ENCODE assay signal across 10 cellular contexts in the genomic region with DNA sequence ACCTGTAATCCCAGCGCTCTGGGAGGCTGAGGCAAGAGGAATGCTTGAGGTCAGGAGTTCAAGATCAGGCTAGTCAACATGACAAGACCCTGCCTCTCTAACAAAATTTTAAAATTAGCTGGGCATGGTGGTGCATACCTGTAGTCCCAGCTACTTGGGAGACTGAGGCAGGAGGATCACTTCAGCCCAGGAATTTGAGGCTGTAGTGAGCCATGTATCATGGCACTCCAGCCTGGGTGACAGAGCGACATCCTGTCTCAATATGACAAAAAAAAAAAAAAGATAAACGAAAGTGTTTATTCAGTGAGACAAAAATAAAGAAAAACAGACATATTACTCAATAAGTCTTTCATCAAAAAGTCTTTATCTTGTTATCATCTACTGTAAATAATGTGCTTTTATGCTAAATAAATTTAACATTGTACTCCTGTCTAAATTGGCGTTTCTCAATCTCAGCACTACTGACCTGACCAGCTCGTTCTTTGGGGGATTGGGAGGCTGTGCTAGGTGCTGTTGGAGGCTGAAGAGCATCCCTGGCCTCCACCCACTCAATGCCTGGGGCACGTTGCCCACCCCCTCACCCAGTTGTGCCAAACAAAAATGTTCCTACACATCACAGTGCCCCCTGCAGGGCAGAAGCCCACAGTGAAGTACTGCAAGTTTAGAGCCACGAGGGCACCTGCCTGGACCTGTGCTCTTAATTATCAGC. TPM values are rescaled to one million over a fixed set of nuclear protein-coding genes. Genes with fewer than 3 reads are reported as not detected.
DNase-seq lines count a peak whose midpoint lies in the region; ATAC-seq and TF ChIP-seq lines count a peak whose summit lies in the region.
"Had no signal": no experiment of that assay in that cellular context is flagged by ENCODE, and none has a peak within 500 bp of the region (broad histone marks: within the 10 kb centered on the region; RNA-seq: fewer than 3 reads in every experiment).

No MANE protein-coding gene starts in this region.

- peak; percentile 17 for DNase-seq in activated naive CD8-positive, alpha-beta T cell treated with anti-CD3 and anti-CD28 coated beads, Interleukin-2, amount 50 U/mL, for 24 hours
- no peak for DNase-seq in activated naive CD8-positive, alpha-beta T cell treated with anti-CD3 and anti-CD28 coated beads for 36 hours
- peak; percentile 10 for DNase-seq in NCI-H1436 (lab: John Stamatoyannopoulos, UW)
- no peak for DNase-seq in dorsolateral prefrontal cortex
- DNase-seq in stimulated activated naive CD8-positive, alpha-beta T cell treated with anti-CD3 and anti-CD28 coated beads, Interleukin-15, Interleukin-2, amounts not matched to agents 100 U/mL and 50 U/mL, for 24 hours, result peak; percentile 21
- DNase-seq in naive thymus-derived CD8-positive, alpha-beta T cell, result no peak
- DNase-seq in SIG-M5 treated with dmso at 0.1 percent for 504 hours (lab: John Stamatoyannopoulos, UW; ENCODE audit: unreplicated experiment), result no peak
- DNase-seq: ovary, trophoblast cell had no signal

- H3K4me3 ChIP-seq in dorsolateral prefrontal cortex, result no peak overlapping the region
- H3K4me3 ChIP-seq: ovary had no signal

- H3K9me3 Mint-ChIP-seq in activated naive CD8-positive, alpha-beta T cell treated with anti-CD3 and anti-CD28 coated beads, Interleukin-2, amount 50 U/mL, for 24 hours, result no peaks in the 10 kb centered on the region
- peaks cover 3% of the 10 kb centered on the region for H3K9me3 Mint-ChIP-seq in activated naive CD8-positive, alpha-beta T cell treated with anti-CD3 and anti-CD28 coated beads for 36 hours
- H3K9me3 Mint-ChIP-seq in naive thymus-derived CD8-positive, alpha-beta T cell, result peaks cover 0 to 7% (median 0%) of the 10 kb centered on the region in 9 donors

- H3K4me3 Mint-ChIP-seq in activated naive CD8-positive, alpha-beta T cell treated with anti-CD3 and anti-CD28 coated beads, Interleukin-2, amount 50 U/mL, for 24 hours, result no peak overlapping the region
- no peak overlapping the region for H3K4me3 Mint-ChIP-seq in activated naive CD8-positive, alpha-beta T cell treated with anti-CD3 and anti-CD28 coated beads for 36 hours
- no peak overlapping the region for H3K4me3 Mint-ChIP-seq in naive thymus-derived CD8-positive, alpha-beta T cell

- POLR2A ChIA-PET in naive thymus-derived CD8-positive, alpha-beta T cell (lab: Charles Lee), result no interaction called here

- H3K27me3 ChIP-seq in dorsolateral prefrontal cortex, result no peaks in the 10 kb centered on the region
- H3K27me3 ChIP-seq: ovary had no signal

- intact Hi-C loops in dorsolateral prefrontal cortex (cut with DNase I), result no loop called here

- peaks cover 70% of the 10 kb centered on the region for H3K36me3 Mint-ChIP-seq in activated naive CD8-positive, alpha-beta T cell treated with anti-CD3 and anti-CD28 coated beads, Interleukin-2, amount 50 U/mL, for 24 hours (ENCODE audit: low read depth)
- peaks cover 47% of the 10 kb centered on the region for H3K36me3 Mint-ChIP-seq in activated naive CD8-positive, alpha-beta T cell treated with anti-CD3 and anti-CD28 coated beads for 36 hours
- peaks cover 0 to 44% (median 8%) of the 10 kb centered on the region in 3 donors for H3K36me3 Mint-ChIP-seq in naive thymus-derived CD8-positive, alpha-beta T cell

- H3K27ac Mint-ChIP-seq in activated naive CD8-positive, alpha-beta T cell treated with anti-CD3 and anti-CD28 coated beads, Interleukin-2, amount 50 U/mL, for 24 hours, result no peak overlapping the region
- no peak overlapping the region for H3K27ac Mint-ChIP-seq in activated naive CD8-positive, alpha-beta T cell treated with anti-CD3 and anti-CD28 coated beads for 36 hours
- H3K27ac Mint-ChIP-seq in naive thymus-derived CD8-positive, alpha-beta T cell, result no peak overlapping the region

- no peaks in the 10 kb centered on the region for H3K27me3 Mint-ChIP-seq in activated naive CD8-positive, alpha-beta T cell treated with anti-CD3 and anti-CD28 coated beads, Interleukin-2, amount 50 U/mL, for 24 hours
- H3K27me3 Mint-ChIP-seq in activated naive CD8-positive, alpha-beta T cell treated with anti-CD3 and anti-CD28 coated beads for 36 hours, result no peaks in the 10 kb centered on the region
- no peaks in the 10 kb centered on the region for H3K27me3 Mint-ChIP-seq in naive thymus-derived CD8-positive, alpha-beta T cell

- H3K27ac ChIP-seq in dorsolateral prefrontal cortex, result no peak overlapping the region
- H3K27ac ChIP-seq: ovary had no signal

- no peak for ATAC-seq in activated naive CD8-positive, alpha-beta T cell treated with anti-CD3 and anti-CD28 coated beads, Interleukin-2, amount 50 U/mL, for 24 hours
- no peak for ATAC-seq in stimulated activated naive CD8-positive, alpha-beta T cell treated with anti-CD3 and anti-CD28 coated beads, Interleukin-15, Interleukin-2, amounts not matched to agents 100 U/mL and 50 U/mL, for 24 hours
- no peak for ATAC-seq in HG03432 (IDR thresholded peaks at IDR 0.05; ENCODE audit: unreplicated experiment)
- ATAC-seq in naive thymus-derived CD8-positive, alpha-beta T cell, result no peak

- peak in 49 of 56 donors; percentile 9 to 52 (median 39) for TF ChIP-seq CTCF in dorsolateral prefrontal cortex (IDR thresholded peaks at IDR 0.05 in 54 of 56, conservative IDR thresholded peaks at IDR 0.05 in 2 of 56; ENCODE audit: low read depth in 1 of 56, partially characterized antibody in 56 of 56)

- H3K4me1 Mint-ChIP-seq in activated naive CD8-positive, alpha-beta T cell treated with anti-CD3 and anti-CD28 coated beads, Interleukin-2, amount 50 U/mL, for 24 hours, result no peaks in the 10 kb centered on the region
- H3K4me1 Mint-ChIP-seq in activated naive CD8-positive, alpha-beta T cell treated with anti-CD3 and anti-CD28 coated beads for 36 hours, result no peaks in the 10 kb centered on the region
- no peaks in the 10 kb centered on the region for H3K4me1 Mint-ChIP-seq in naive thymus-derived CD8-positive, alpha-beta T cell

RNA-seq across cellular contexts. Expression of gene NCAPG2, which starts 57.7 kb away (rescaled TPM):
- total RNA-seq in activated naive CD8-positive, alpha-beta T cell treated with anti-CD3 and anti-CD28 coated beads for 36 hours, result 100 to 1,000 TPM; 104 to 108 TPM
- 10 to 100 TPM in 88 of 120 experiments, 1 to 10 TPM in 32; 6.9 to 19.9 (median 11.7) TPM for total RNA-seq in dorsolateral prefrontal cortex
- 1 to 10 TPM; 6.7 to 7.7 TPM for total RNA-seq in naive thymus-derived CD8-positive, alpha-beta T cell
- 1 to 10 TPM; 2.4 to 3.7 (median 2.6) TPM for polyA plus RNA-seq in naive thymus-derived CD8-positive, alpha-beta T cell

RNA-seq across cellular contexts. Expression of gene PTPRN2, which starts 59.3 kb away (rescaled TPM):
- under 1 TPM; 0.72 to 0.74 TPM for total RNA-seq in activated naive CD8-positive, alpha-beta T cell treated with anti-CD3 and anti-CD28 coated beads for 36 hours
- 100 to 1,000 TPM in 109 of 120 experiments, 10 to 100 TPM in 11; 42.8 to 186 (median 133) TPM for total RNA-seq in dorsolateral prefrontal cortex
- under 1 TPM; 0.78 to 0.99 TPM for total RNA-seq in naive thymus-derived CD8-positive, alpha-beta T cell
- polyA plus RNA-seq in naive thymus-derived CD8-positive, alpha-beta T cell, result 1 to 10 TPM in 2 of 3 donors, under 1 TPM in 1; 0.69 to 1.5 (median 1.4) TPM

Comparison
In these comparisons a context has a peak if more than half of its experiments do, and no peak if none do; other contexts are left out.
1. DNase-seq: peak in activated naive CD8-positive, alpha-beta T cell treated with anti-CD3 and anti-CD28 coated beads, Interleukin-2, amount 50 U/mL, for 24 hours (single experiment), NCI-H1436 (single experiment) and stimulated activated naive CD8-positive, alpha-beta T cell treated with anti-CD3 and anti-CD28 coated beads, Interleukin-15, Interleukin-2, amounts not matched to agents 100 U/mL and 50 U/mL, for 24 hours (single experiment); none in activated naive CD8-positive, alpha-beta T cell treated with anti-CD3 and anti-CD28 coated beads for 36 hours (single experiment), dorsolateral prefrontal cortex (0 of 10), naive thymus-derived CD8-positive, alpha-beta T cell (0 of 10) and SIG-M5 treated with dmso at 0.1 percent for 504 hours (single experiment).
2. RNA of gene NCAPG2, which starts 57.7 kb away (total RNA-seq): 104 to 108 TPM in activated naive CD8-positive, alpha-beta T cell treated with anti-CD3 and anti-CD28 coated beads for 36 hours; 6.9 to 19.9 TPM in dorsolateral prefrontal cortex and 6.7 to 7.7 TPM in naive thymus-derived CD8-positive, alpha-beta T cell; every median in the first group is over 4 times any median in the second.
3. RNA of gene PTPRN2, which starts 59.3 kb away (total RNA-seq): 42.8 to 186 TPM in dorsolateral prefrontal cortex; 0.78 to 0.99 TPM in naive thymus-derived CD8-positive, alpha-beta T cell and 0.72 to 0.74 TPM in activated naive CD8-positive, alpha-beta T cell treated with anti-CD3 and anti-CD28 coated beads for 36 hours; every median in the first group is over 10 times any median in the second.